19 cellular contexts compared by ENCODE assay signal in the genomic region with DNA sequence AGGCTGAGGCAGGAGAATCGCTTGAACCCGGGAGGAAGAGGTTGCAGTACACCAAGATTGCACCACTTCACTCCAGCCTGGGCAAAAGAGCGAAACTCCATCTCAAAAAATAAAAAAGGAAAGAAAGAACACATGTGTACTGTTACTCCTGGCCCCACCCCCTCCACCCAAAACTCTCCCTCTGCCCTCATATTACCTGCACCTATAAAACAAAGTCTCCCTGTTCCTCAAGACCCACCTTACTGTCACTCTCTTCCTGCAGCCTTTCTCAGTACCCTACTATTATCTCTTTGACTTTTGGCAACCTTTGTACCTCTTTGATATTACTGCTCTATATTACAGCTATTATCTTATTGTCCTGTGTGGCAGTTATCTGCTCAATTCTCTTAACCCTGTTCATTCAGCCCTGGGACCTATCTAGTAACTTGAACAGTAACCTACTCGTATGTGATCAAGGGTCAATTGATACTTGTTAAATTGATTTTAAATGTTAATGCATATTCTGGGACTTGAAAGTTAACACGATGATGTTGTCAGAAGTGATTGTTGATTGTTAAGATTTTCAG.
DNase-seq lines count a peak whose midpoint lies in the region; FAIRE-seq and TF ChIP-seq lines count a peak whose summit lies in the region.
"Had no signal": no experiment of that assay in that cellular context is flagged by ENCODE, and none has a peak within 500 bp of the region (broad histone marks: within the 10 kb centered on the region; RNA-seq: fewer than 3 reads in every experiment).

No MANE protein-coding gene starts in this region.

- BruUV-seq in MCF 10A (replicated peaks; lab: Mats Ljungman, UMichigan) (no TSS peak), mammary epithelial cell (replicated peaks; lab: Mats Ljungman, UMichigan) (no TSS peak)

- no peaks in the 10 kb centered on the region for H3K9me3 Mint-ChIP-seq in MCF 10A (ENCODE audit: unreplicated experiment)
- H3K9me3 Mint-ChIP-seq: CD4-positive, alpha-beta T cell had no signal

- no peaks in the 10 kb centered on the region for H4K20me1 ChIP-seq in mammary epithelial cell (ENCODE audit: insufficient read depth, low read length)

- no peak overlapping the region for H3K27ac ChIP-seq in mammary epithelial cell (ENCODE audit: insufficient read depth, low read depth, low read length)
- peak overlapping the region; percentile 64 for H3K27ac ChIP-seq in epithelial cell of prostate
- no peak overlapping the region for H3K27ac ChIP-seq in small intestine (ENCODE audit: low read depth in 1 of 2, low read length in 1 of 2)
- H3K27ac ChIP-seq: 22Rv1, A549, C4-2B had no signal

- 100% methylated on average over 4 of the region's 5 CpGs for WGBS in mammary epithelial cell (ENCODE audit: low coverage, missing lambda C conversion rate)
- WGBS in small intestine, 3 donors: 26 to 70% (median 55%) methylated on average over 5 of the region's 5 CpGs

- no peaks in the 10 kb centered on the region for H3K27me3 Mint-ChIP-seq in MCF 10A (ENCODE audit: insufficient read depth, unreplicated experiment)

- H3K4me2 ChIP-seq in mammary epithelial cell (ENCODE audit: insufficient read depth, low read depth, low read length): no peak overlapping the region
- H3K4me2 ChIP-seq: A549 had no signal

- POLR2A ChIA-PET in MCF 10A (lab: Yijun Ruan, JAX): interaction anchor here (0.7 to 1.3 kb wide), 2 partner anchors 16 to 165 kb away, joined by 3 read pairs; no protein-coding TSS in a partner anchor

- H3K9me3 ChIP-seq in mammary epithelial cell (replicated peaks; ENCODE audit: insufficient read depth, low read length): no peaks in the 10 kb centered on the region
- H3K9me3 ChIP-seq in small intestine (ENCODE audit: control insufficient read depth, low read depth): no peaks in the 10 kb centered on the region
- H3K9me3 ChIP-seq: A549 had no signal

- no peak overlapping the region for H2AFZ ChIP-seq in mammary epithelial cell (ENCODE audit: low read depth, low read length)

- H3K4me3 ChIP-seq in mammary epithelial cell (replicated peaks in 1 of 3; ENCODE audit: insufficient read depth in 1 of 3, low read depth in 2 of 3, low read length in 3 of 3) (no peak overlapping the region), small intestine (ENCODE audit: low read depth in 1 of 2, low read length in 2 of 2) (no peak overlapping the region)
- H3K4me3 ChIP-seq: A549, GM12878 had no signal

- TF ChIP-seq CTCF in MCF 10A (IDR thresholded peaks at IDR 0.05; ENCODE audit: unreplicated experiment) (no peak), mammary epithelial cell (conservative IDR thresholded peaks at IDR 0.05 in 1 of 2, IDR thresholded peaks at IDR 0.05 in 1 of 2; ENCODE audit: extremely low read depth in 1 of 2, insufficient read depth in 1 of 2, low read depth in 1 of 2, low read length in 2 of 2) (no peak)

- intact Hi-C loops in MCF 10A (cut with micrococcal nuclease) (no loop called here), mammary epithelial cell (cut with micrococcal nuclease) (no loop called here)

- no peak overlapping the region for H3K9ac ChIP-seq in mammary epithelial cell (ENCODE audit: insufficient read depth, low read length)

- H3K79me2 ChIP-seq in mammary epithelial cell (ENCODE audit: insufficient read depth, low read length): no peaks in the 10 kb centered on the region

- dilution Hi-C loops in mammary epithelial cell (cut with HindIII; ENCODE audit: low sequenced_read_pairs): no loop called here

- H3K27me3 ChIP-seq in mammary epithelial cell (ENCODE audit: insufficient read depth, low read length) (no peaks in the 10 kb centered on the region), small intestine (ENCODE audit: control insufficient read depth in 2 of 2, insufficient read depth in 2 of 2, low read length in 2 of 2) (no peaks in the 10 kb centered on the region)

- H3K4me1 ChIP-seq in mammary epithelial cell (ENCODE audit: insufficient read depth, low read length) (no peaks in the 10 kb centered on the region), small intestine (ENCODE audit: control insufficient read depth in 2 of 2, insufficient read depth in 1 of 2, low read depth in 1 of 2, low read length in 1 of 2) (peaks cover 6 to 10% of the 10 kb centered on the region in 2 donors)

- H3K4me1 Mint-ChIP-seq in MCF 10A (ENCODE audit: insufficient read depth, unreplicated experiment): peaks cover 9% of the 10 kb centered on the region

- no peak for FAIRE-seq in small intestine (lab: Jason Lieb, UNC)
- FAIRE-seq: A549, GM12878, GM19239 had no signal

- H3K4me3 Mint-ChIP-seq in MCF 10A (ENCODE audit: unreplicated experiment): no peak overlapping the region
- H3K4me3 Mint-ChIP-seq: CD4-positive, alpha-beta T cell had no signal

- in situ Hi-C loops in mammary epithelial cell (cut with MboI; ENCODE audit: low sequenced_read_pairs in 2 of 2): no loop called here

- H3K36me3 ChIP-seq in mammary epithelial cell (ENCODE audit: insufficient read depth, low read length): peaks cover 20% of the 10 kb centered on the region
- no peaks in the 10 kb centered on the region for H3K36me3 ChIP-seq in small intestine (ENCODE audit: control insufficient read depth in 2 of 2, insufficient read depth in 2 of 2, low read length in 2 of 2)

- CTCF ChIA-PET in MCF 10A (lab: Yijun Ruan, JAX): interaction anchor here (0.6 to 1.1 kb wide), 5 partner anchors 41 to 202 kb away, joined by 3 to 4 read pairs (median 3); no protein-coding TSS in a partner anchor
- CTCF ChIA-PET in mammary epithelial cell (lab: Charles Lee; ENCODE audit: low non-redundant PET): no interaction called here

- peaks cover 38% of the 10 kb centered on the region for H3K36me3 Mint-ChIP-seq in MCF 10A (ENCODE audit: insufficient read depth, unreplicated experiment)

- DNase-seq in MCF 10A (ENCODE audit: unreplicated experiment) (no peak), mammary epithelial cell (no peak), epithelial cell of prostate (ENCODE audit: low read depth, low spot score) (no peak), small intestine (peak; percentile 92), RPMI8226 (no peak), cerebellar cortex (ENCODE audit: low spot score) (no peak), HCEC 1CT (no peak)
- DNase-seq: AML-193; CD4-positive, alpha-beta T cell; DND-41; EL; GOT3; H7; KG1 had no signal

- peak overlapping the region; percentile 10 for H3K27ac Mint-ChIP-seq in MCF 10A (ENCODE audit: low read depth, unreplicated experiment)
- H3K27ac Mint-ChIP-seq: CD4-positive, alpha-beta T cell had no signal
